In the genomic region with DNA sequence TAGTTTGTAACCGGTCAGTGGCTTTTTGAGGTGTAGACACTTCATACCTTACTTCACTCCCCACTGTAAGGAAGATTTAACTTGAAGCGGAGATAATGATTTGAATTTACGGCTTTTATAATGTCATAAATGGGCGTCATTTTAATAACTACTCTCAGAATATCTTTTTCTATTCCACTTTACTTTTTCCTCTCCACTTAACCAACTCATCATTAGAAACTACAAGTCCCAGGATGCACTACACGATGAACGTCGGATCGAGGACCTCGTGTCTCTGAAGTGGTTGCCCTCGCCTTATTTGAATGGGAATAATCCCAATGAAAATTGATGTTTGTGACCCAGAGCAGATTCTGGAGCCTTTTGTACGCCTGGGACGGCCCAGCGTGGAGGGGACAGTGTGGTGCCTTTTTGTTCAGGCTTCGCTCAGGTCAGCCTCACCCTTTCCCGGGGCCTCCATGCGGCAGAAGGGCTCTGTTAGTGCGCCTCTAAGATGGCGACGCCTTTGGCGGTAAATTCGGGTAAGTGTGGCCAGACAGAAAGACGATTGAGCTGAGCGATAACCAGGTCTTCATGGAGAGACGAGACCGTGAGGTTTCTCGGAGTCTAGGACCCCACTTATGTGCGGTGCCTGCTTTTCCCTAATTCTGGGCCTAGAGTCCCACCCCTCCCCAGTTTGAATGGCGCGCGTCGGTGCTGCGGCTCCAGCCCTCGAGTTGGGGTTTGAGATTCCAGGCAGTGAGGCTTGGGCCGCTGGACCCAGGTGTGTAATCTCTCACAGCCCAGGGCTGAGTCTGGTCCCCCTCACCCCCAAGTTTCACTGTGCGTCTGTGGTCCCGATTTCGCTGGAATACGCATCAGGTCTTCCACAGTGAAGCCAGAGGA, we compare ENCODE assay signal across 8 cellular contexts. TPM values are rescaled to one million over a fixed set of nuclear protein-coding genes. Genes with fewer than 3 reads are reported as not detected.
DNase-seq lines count a peak whose midpoint lies in the region; ATAC-seq, FAIRE-seq and TF ChIP-seq lines count a peak whose summit lies in the region.

A gene with protein sequence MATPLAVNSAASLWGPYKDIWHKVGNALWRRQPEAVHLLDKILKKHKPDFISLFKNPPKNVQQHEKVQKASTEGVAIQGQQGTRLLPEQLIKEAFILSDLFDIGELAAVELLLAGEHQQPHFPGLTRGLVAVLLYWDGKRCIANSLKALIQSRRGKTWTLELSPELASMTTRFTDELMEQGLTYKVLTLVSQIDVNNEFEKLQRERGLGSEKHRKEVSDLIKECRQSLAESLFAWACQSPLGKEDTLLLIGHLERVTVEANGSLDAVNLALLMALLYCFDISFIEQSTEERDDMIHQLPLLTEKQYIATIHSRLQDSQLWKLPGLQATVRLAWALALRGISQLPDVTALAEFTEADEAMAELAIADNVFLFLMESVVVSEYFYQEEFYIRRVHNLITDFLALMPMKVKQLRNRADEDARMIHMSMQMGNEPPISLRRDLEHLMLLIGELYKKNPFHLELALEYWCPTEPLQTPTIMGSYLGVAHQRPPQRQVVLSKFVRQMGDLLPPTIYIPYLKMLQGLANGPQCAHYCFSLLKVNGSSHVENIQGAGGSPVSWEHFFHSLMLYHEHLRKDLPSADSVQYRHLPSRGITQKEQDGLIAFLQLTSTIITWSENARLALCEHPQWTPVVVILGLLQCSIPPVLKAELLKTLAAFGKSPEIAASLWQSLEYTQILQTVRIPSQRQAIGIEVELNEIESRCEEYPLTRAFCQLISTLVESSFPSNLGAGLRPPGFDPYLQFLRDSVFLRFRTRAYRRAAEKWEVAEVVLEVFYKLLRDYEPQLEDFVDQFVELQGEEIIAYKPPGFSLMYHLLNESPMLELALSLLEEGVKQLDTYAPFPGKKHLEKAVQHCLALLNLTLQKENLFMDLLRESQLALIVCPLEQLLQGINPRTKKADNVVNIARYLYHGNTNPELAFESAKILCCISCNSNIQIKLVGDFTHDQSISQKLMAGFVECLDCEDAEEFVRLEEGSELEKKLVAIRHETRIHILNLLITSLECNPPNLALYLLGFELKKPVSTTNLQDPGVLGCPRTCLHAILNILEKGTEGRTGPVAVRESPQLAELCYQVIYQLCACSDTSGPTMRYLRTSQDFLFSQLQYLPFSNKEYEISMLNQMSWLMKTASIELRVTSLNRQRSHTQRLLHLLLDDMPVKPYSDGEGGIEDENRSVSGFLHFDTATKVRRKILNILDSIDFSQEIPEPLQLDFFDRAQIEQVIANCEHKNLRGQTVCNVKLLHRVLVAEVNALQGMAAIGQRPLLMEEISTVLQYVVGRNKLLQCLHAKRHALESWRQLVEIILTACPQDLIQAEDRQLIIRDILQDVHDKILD (N-terminal part only) (plus strand): TSS at position 463 of the 882 bp plus-strand sequence. CDS start 28 bp downstream, at position 491.

- FAIRE-seq in urothelium cell line (lab: Jason Lieb, UNC) = no peak

- WGBS in psoas muscle, 3 donors = 2 to 3% (median 3%) methylated on average over 38 of the region's 38 CpGs

- H3K9me3 ChIP-seq in psoas muscle = no peaks in the 10 kb centered on the region

- H3K4me3 ChIP-seq in psoas muscle = peak within 1 kb of the TSS; percentile 94

- intact Hi-C loops in T-helper 1 cell treated with Interleukin-12 subunit alpha and Interleukin-12 subunit beta and Interleukin-4 antibody, amounts not matched to agents 30 ng/mL and 1 ng/mL, for 36 hours (cut with micrococcal nuclease) = loop anchor here (1.0 kb wide), 13 partner anchors 18 to 1240 kb away; a partner anchor contains a TSS
- intact Hi-C loops in left ventricle myocardium superior (cut with micrococcal nuclease) = loop anchor here (2.0 kb wide), 1 partner anchor 277 kb away; no protein-coding TSS in a partner anchor
- intact Hi-C loops in psoas muscle (cut with DNase I) = loop anchor here (2.0 to 10.0 kb wide), 6 partner anchors 45 to 277 kb away; a partner anchor contains a TSS

- peak within 1 kb of the TSS; percentile 98 for H3K27ac ChIP-seq in psoas muscle

- H3K4me1 ChIP-seq in psoas muscle = peaks cover 8% of the 10 kb centered on the region

- H3K27me3 ChIP-seq in psoas muscle (ENCODE audit: insufficient read depth in 3 of 3, low read length in 2 of 3) = no peaks in the 10 kb centered on the region

- peak; percentile 64 for ATAC-seq in HG02840 (IDR thresholded peaks at IDR 0.05; ENCODE audit: low FRiP score, unreplicated experiment)
- ATAC-seq in left ventricle myocardium superior = peak; percentile 96
- peak; percentile 91 to 97 (median 94) for ATAC-seq in psoas muscle

- TF ChIP-seq POLR2A in GM15510 (IDR thresholded peaks at IDR 0.05; ENCODE audit: borderline replicate concordance, extremely low read depth, insufficient read length) = peak; percentile 77

- DNase-seq in NCI-H1436 (lab: John Stamatoyannopoulos, UW) (peak; percentile 74), amniotic stem cell (lab: John Stamatoyannopoulos, UW) (peak; percentile 71), left ventricle myocardium superior (peak; percentile 79), psoas muscle (peak; percentile 72 to 85), urothelium cell line (ENCODE audit: low spot score) (peak; percentile 75)

- TF ChIP-seq CTCF in psoas muscle (IDR thresholded peaks at IDR 0.05) = peak; percentile 28

- no peaks in the 10 kb centered on the region for H3K36me3 ChIP-seq in psoas muscle (ENCODE audit: insufficient read depth in 1 of 2, low read depth in 1 of 2)

RNA-seq across cellular contexts. Expression of the gene that starts here (rescaled TPM):
- 83.5 and 83.8 TPM in 2 replicates for total RNA-seq in T-helper 1 cell treated with Interleukin-12 subunit alpha and Interleukin-12 subunit beta and Interleukin-4 antibody, amounts not matched to agents 30 ng/mL and 1 ng/mL, for 36 hours
- total RNA-seq in left ventricle myocardium superior (16.0 TPM), psoas muscle (10 to 100 TPM; 15.7 to 20.8 (median 18.8) TPM)
- 10 to 100 TPM; 16.5 to 22.7 (median 22.0) TPM for polyA plus RNA-seq in psoas muscle

Comparison
In these comparisons a context has a peak if more than half of its experiments do, and no peak if none do; other contexts are left out.
1. Peak in every context shown above with its lines: DNase-seq, ATAC-seq, H3K4me3 ChIP-seq and H3K27ac ChIP-seq.